2 cellular contexts compared by ENCODE assay signal in genomic region chr11:131581006-131581405, GRCh38.
TF ChIP-seq lines count a peak whose summit lies in the region.

No MANE protein-coding gene starts in this region.

TF ChIP-seq in GM23338, 12 proteins besides CTCF, POLR2A, EP300 and RAD21 (continued from another document):
- TF ChIP-seq ZNF331 (CRISPR knock-in tag; IDR thresholded peaks at IDR 0.05; ENCODE audit: low read depth): no peak
- TF ChIP-seq ZNF462 (CRISPR knock-in tag; IDR thresholded peaks at IDR 0.05): no peak
- TF ChIP-seq EZH2phosphoT487 (IDR thresholded peaks at IDR 0.05; ENCODE audit: unreplicated experiment): no peak
- no peak for TF ChIP-seq POLR2AphosphoS5 (IDR thresholded peaks at IDR 0.05; ENCODE audit: low read depth)
- TF ChIP-seq EZH2 (IDR thresholded peaks at IDR 0.05; ENCODE audit: low read depth, unreplicated experiment): no peak
- TF ChIP-seq CREB1 (CRISPR knock-in tag; IDR thresholded peaks at IDR 0.05; ENCODE audit: low read depth): no peak
- TF ChIP-seq JUNB (IDR thresholded peaks at IDR 0.05; ENCODE audit: unreplicated experiment): no peak
- no peak for TF ChIP-seq NANOG (IDR thresholded peaks at IDR 0.05; ENCODE audit: borderline replicate concordance)
- TF ChIP-seq ZNF114 (CRISPR knock-in tag; IDR thresholded peaks at IDR 0.05): no peak
- TF ChIP-seq REST (IDR thresholded peaks at IDR 0.05; ENCODE audit: unreplicated experiment): no peak

TF ChIP-seq in WTC11, 78 proteins besides CTCF, POLR2A, EP300 and RAD21 (continued from another document):
- TF ChIP-seq ZNF219 (CRISPR knock-in tag; IDR thresholded peaks at IDR 0.05; ENCODE audit: borderline replicate concordance): no peak
- no peak for TF ChIP-seq ELF4 (CRISPR knock-in tag; IDR thresholded peaks at IDR 0.05; ENCODE audit: low read depth)
